ENCODE assay signal across 29 cellular contexts in the genomic region with DNA sequence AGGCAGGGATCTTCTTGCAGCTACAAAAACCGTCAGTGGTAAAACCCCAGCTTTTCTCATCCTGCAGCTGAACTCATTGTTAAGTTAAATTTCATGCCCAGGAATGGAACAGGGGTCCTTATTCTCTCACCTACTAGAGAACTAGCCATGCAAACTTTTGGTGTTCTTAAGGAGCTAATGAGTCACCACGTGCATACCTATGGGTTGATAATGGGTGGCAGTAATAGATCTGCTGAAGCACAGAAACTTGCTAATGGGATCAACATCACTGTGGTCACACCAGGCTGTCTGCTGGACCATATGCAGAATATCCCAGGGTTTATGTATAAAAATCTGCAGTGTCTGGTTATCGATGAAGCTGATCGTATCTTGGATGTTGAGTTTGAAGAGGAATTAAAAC.
"Had no signal": no experiment of that assay in that cellular context is flagged by ENCODE, and none has a peak within 500 bp of the region (broad histone marks: within the 10 kb centered on the region; RNA-seq: fewer than 3 reads in every experiment).

No MANE protein-coding gene starts in this region.

- H3K36me3 ChIP-seq: thyroid gland, uterus had no signal

- H3K9me3 ChIP-seq: heart left ventricle, left lung, lower lobe of right lung, mucosa of descending colon, pancreas, psoas muscle, right atrium auricular region, right lobe of liver, stomach, testis, thyroid gland, transverse colon, upper lobe of right lung, uterus had no signal

- H3K27me3 ChIP-seq: heart left ventricle, left lung, pancreas, right atrium auricular region, right lobe of liver, stomach, testis, thyroid gland, transverse colon, upper lobe of right lung, uterus had no signal

- FAIRE-seq: islet of Langerhans, pancreas had no signal

- H3K27ac ChIP-seq: left lung, pancreas, psoas muscle, right atrium auricular region, right lobe of liver, testis, transverse colon, upper lobe of right lung, uterus had no signal

- ATAC-seq: heart left ventricle; left colon; left lung; lower lobe of right lung; mucosa of descending colon; naive thymus-derived CD4-positive, alpha-beta T cell; natural killer cell treated with Interleukin-12 subunit alpha and Interleukin-12 subunit beta and Interleukin-15 and Interleukin-18, amount 100 ng/mL, for 72 hours; pancreas; psoas muscle; right lobe of liver; stimulated activated naive B cell treated with anti-CD40 and anti-IgM and Interleukin-4, amounts not matched to agents 10 μg/mL and 1 μg/mL and 100 μg/mL, for 72 hours; stimulated activated naive CD8-positive, alpha-beta T cell treated with anti-CD3 and anti-CD28 coated beads, Interleukin-15, Interleukin-2, amounts not matched to agents 100 U/mL and 50 U/mL, for 24 hours; upper lobe of right lung had no signal

- DNase-seq: heart left ventricle; hypothalamus; immature natural killer cell; kidney glomerular epithelial cell; left colon; left lung; lower lobe of right lung; midbrain; mucosa of descending colon; naive thymus-derived CD4-positive, alpha-beta T cell; nucleus accumbens; pancreas; psoas muscle; right lobe of liver; stimulated activated CD4-positive, alpha-beta T cell treated with anti-CD3 and anti-CD28 coated beads, Interleukin-12 subunit alpha, Interleukin-12 subunit beta, amount 100 ng/mL, for 4 hours; stimulated activated CD4-positive, alpha-beta T cell treated with anti-CD3 and anti-CD28 coated beads, Interleukin-15, amount 100 ng/mL, for 24 hours; stimulated activated CD4-positive, alpha-beta T cell treated with anti-CD3 and anti-CD28 coated beads, Interleukin-2, amount 100 ng/mL, for 24 hours; stimulated activated CD4-positive, alpha-beta T cell treated with anti-CD3 and anti-CD28 coated beads, Interleukin-4, amount 100 ng/mL, for 1 hour; stimulated activated naive B cell treated with anti-CD40 and anti-IgM and Interleukin-4, amounts not matched to agents 10 μg/mL and 1 μg/mL and 100 μg/mL, for 72 hours; stimulated activated naive CD8-positive, alpha-beta T cell treated with anti-CD3 and anti-CD28 coated beads, Interleukin-15, Interleukin-2, amounts not matched to agents 100 U/mL and 50 U/mL, for 24 hours; stomach; testis; thyroid gland; transverse colon; upper lobe of right lung; uterus had no signal

- H3K4me1 ChIP-seq: testis, uterus had no signal

- H3K4me3 ChIP-seq: heart left ventricle, left lung, lower lobe of right lung, mucosa of descending colon, pancreas, psoas muscle, right atrium auricular region, right lobe of liver, stomach, testis, thyroid gland, transverse colon, upper lobe of right lung, uterus had no signal
